8 cellular contexts compared by ENCODE assay signal in the genomic region with DNA sequence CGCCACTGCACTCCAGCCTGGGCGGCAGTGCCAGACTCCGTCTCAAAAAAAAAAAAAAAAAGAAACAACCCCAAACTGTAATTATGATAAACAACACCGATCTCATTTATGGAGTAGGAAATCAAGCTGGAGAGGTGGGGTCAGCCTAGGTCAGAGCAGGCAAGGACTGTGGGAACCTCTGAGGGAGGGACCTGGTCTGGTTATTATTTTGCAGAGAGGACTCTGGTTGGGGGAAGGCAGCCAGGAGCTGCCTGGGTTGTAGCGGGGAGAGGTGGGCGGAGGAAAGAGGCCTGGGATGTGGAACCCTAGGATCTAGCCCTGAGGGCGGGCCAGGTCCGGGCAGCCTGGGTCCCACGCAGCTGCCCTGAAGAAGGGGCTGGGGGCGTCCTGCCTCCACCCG. TPM values are rescaled to one million over a fixed set of nuclear protein-coding genes. Genes with fewer than 3 reads are reported as not detected.
DNase-seq lines count a peak whose midpoint lies in the region; ATAC-seq, FAIRE-seq and TF ChIP-seq lines count a peak whose summit lies in the region.

No MANE protein-coding gene starts in this region.

- H3K27ac ChIP-seq in GM23338 (ENCODE audit: low read depth), result no peak overlapping the region
- H3K27ac ChIP-seq in OCI-LY3 (ENCODE audit: low read length), result no peak overlapping the region
- H3K27ac ChIP-seq in dorsolateral prefrontal cortex, result peak overlapping the region in 24 of 59 donors; percentile 8 to 87 (median 62)
- no peak overlapping the region for H3K27ac ChIP-seq in muscle layer of duodenum (ENCODE audit: low read length)

- TF ChIP-seq CTCF in CD14-positive monocyte (IDR thresholded peaks at IDR 0.05) (no peak), GM23338 (conservative IDR thresholded peaks at IDR 0.05; ENCODE audit: low read depth in 2 of 2) (no peak), OCI-LY3 (IDR thresholded peaks at IDR 0.05; ENCODE audit: low read depth, low read length) (no peak), dorsolateral prefrontal cortex (IDR thresholded peaks at IDR 0.05 in 54 of 56, conservative IDR thresholded peaks at IDR 0.05 in 2 of 56; ENCODE audit: low read depth in 1 of 56, partially characterized antibody in 56 of 56) (no peak)

- DNase-seq in CD14-positive monocyte (ENCODE audit: low spot score) (peak; percentile 36), GM23338 (ENCODE audit: low spot score) (peak; percentile 55), dorsolateral prefrontal cortex (peak in 1 of 10 donors; percentile 7), GM19239 (ENCODE audit: insufficient read length, low spot score) (no peak), NCI-H524 treated with DMSO at 0.1 percent for 48 hours (lab: John Stamatoyannopoulos, UW) (no peak)

- H3K9me3 Mint-ChIP-seq in CD14-positive monocyte, result no peaks in the 10 kb centered on the region
- H3K9me3 Mint-ChIP-seq in GM23338, result no peaks in the 10 kb centered on the region

- H3K4me3 Mint-ChIP-seq in CD14-positive monocyte, result peak overlapping the region; percentile 80 to 87
- peak overlapping the region; percentile 71 for H3K4me3 Mint-ChIP-seq in GM23338

- H3K36me3 ChIP-seq in GM23338 (ENCODE audit: insufficient read depth), result no peaks in the 10 kb centered on the region
- H3K36me3 ChIP-seq in OCI-LY3 (replicated peaks; ENCODE audit: low read depth, low read length), result no peaks in the 10 kb centered on the region
- no peaks in the 10 kb centered on the region for H3K36me3 ChIP-seq in muscle layer of duodenum (ENCODE audit: control insufficient read depth in 1 of 2, insufficient read depth in 2 of 2, low read length in 2 of 2)

- peak overlapping the region; percentile 66 for H3K4me3 ChIP-seq in GM23338
- H3K4me3 ChIP-seq in OCI-LY3 (ENCODE audit: low read length), result peak overlapping the region; percentile 78
- H3K4me3 ChIP-seq in dorsolateral prefrontal cortex, result peak overlapping the region; percentile 36 to 75 (median 67)
- peak overlapping the region; percentile 47 to 77 for H3K4me3 ChIP-seq in muscle layer of duodenum (ENCODE audit: low read depth in 1 of 2, low read length in 2 of 2)

- H3K9me3 ChIP-seq in OCI-LY3 (ENCODE audit: insufficient read depth, low read length) (no peaks in the 10 kb centered on the region), muscle layer of duodenum (ENCODE audit: control insufficient read depth in 1 of 2, low read length in 2 of 2) (no peaks in the 10 kb centered on the region)

- H3K79me2 ChIP-seq in GM23338 (replicated peaks; ENCODE audit: insufficient read depth), result no peaks in the 10 kb centered on the region
- no peaks in the 10 kb centered on the region for H3K79me2 ChIP-seq in OCI-LY3 (ENCODE audit: low read length)

- H3K27me3 ChIP-seq in GM23338 (ENCODE audit: insufficient read depth), result peaks cover 27% of the 10 kb centered on the region
- H3K27me3 ChIP-seq in OCI-LY3 (ENCODE audit: low read depth, low read length), result no peaks in the 10 kb centered on the region
- peaks cover 0 to 27% (median 7%) of the 10 kb centered on the region in 45 donors for H3K27me3 ChIP-seq in dorsolateral prefrontal cortex
- no peaks in the 10 kb centered on the region for H3K27me3 ChIP-seq in muscle layer of duodenum (ENCODE audit: low read depth, low read length)

- H3K4me1 Mint-ChIP-seq in CD14-positive monocyte, result peaks cover 20% of the 10 kb centered on the region
- peaks cover 11% of the 10 kb centered on the region for H3K4me1 Mint-ChIP-seq in GM23338

- H4K20me1 ChIP-seq in GM23338 (replicated peaks; ENCODE audit: insufficient read depth) (no peaks in the 10 kb centered on the region), OCI-LY3 (ENCODE audit: insufficient read depth, low read length) (no peaks in the 10 kb centered on the region)

- peak overlapping the region; percentile 66 for H3K9ac ChIP-seq in OCI-LY3 (ENCODE audit: low read length)

- H3F3A ChIP-seq in GM23338 (replicated peaks; ENCODE audit: low read depth), result no peaks in the 10 kb centered on the region

- H2AFZ ChIP-seq in GM23338, result peak overlapping the region; percentile 85
- H2AFZ ChIP-seq in OCI-LY3 (ENCODE audit: low read depth, low read length), result peak overlapping the region; percentile 93

- H3K36me3 Mint-ChIP-seq in CD14-positive monocyte (no peaks in the 10 kb centered on the region), GM23338 (ENCODE audit: low read depth) (no peaks in the 10 kb centered on the region)

- H3K4me1 ChIP-seq in GM23338 (ENCODE audit: insufficient read depth) (peaks cover 2% of the 10 kb centered on the region; the same call in 1 of the 2 replicates), OCI-LY3 (ENCODE audit: low read length) (peaks cover 8% of the 10 kb centered on the region; the same call in 1 of the 2 replicates), muscle layer of duodenum (ENCODE audit: control insufficient read depth in 1 of 2, insufficient read depth in 2 of 2, low read length in 2 of 2) (peaks cover 0 to 3% of the 10 kb centered on the region in 2 donors)

- H3K4me2 ChIP-seq in GM23338 (peak overlapping the region; percentile 84), OCI-LY3 (ENCODE audit: low read length) (peak overlapping the region; percentile 84)

- H3K27me3 Mint-ChIP-seq in CD14-positive monocyte (ENCODE audit: low read depth in 3 of 3) (peaks cover 12 to 19% (median 15%) of the 10 kb centered on the region in 3 donors), GM23338 (ENCODE audit: insufficient read depth, low read depth, poor library complexity) (peaks cover 38% of the 10 kb centered on the region)

- no peak for FAIRE-seq in GM19239 (lab: Jason Lieb, UNC)

- ATAC-seq in GM23338, result peak; percentile 44
- ATAC-seq in HG03108 (IDR thresholded peaks at IDR 0.05; ENCODE audit: unreplicated experiment), result no peak

- no peaks in the 10 kb centered on the region for H3K9me2 ChIP-seq in GM23338 (ENCODE audit: insufficient read depth)

- H3K27ac Mint-ChIP-seq in CD14-positive monocyte, result peak overlapping the region in 4 of 7 donors; percentile 37 to 80 (median 68)
- no peak overlapping the region for H3K27ac Mint-ChIP-seq in GM23338

- intact Hi-C loops in CD14-positive monocyte (cut with micrococcal nuclease), result loop anchor here in 1 of 2 donors (2.0 kb wide), 1 partner anchor 64 kb away; no protein-coding TSS in a partner anchor
- intact Hi-C loops in dorsolateral prefrontal cortex (cut with DNase I), result loop anchor here (5.0 kb wide), 1 partner anchor 67 kb away; no protein-coding TSS in a partner anchor

TF ChIP-seq in GM23338, 12 proteins besides CTCF, POLR2A, EP300 and RAD21 (continues in another document):
- TF ChIP-seq, protein P1, sequence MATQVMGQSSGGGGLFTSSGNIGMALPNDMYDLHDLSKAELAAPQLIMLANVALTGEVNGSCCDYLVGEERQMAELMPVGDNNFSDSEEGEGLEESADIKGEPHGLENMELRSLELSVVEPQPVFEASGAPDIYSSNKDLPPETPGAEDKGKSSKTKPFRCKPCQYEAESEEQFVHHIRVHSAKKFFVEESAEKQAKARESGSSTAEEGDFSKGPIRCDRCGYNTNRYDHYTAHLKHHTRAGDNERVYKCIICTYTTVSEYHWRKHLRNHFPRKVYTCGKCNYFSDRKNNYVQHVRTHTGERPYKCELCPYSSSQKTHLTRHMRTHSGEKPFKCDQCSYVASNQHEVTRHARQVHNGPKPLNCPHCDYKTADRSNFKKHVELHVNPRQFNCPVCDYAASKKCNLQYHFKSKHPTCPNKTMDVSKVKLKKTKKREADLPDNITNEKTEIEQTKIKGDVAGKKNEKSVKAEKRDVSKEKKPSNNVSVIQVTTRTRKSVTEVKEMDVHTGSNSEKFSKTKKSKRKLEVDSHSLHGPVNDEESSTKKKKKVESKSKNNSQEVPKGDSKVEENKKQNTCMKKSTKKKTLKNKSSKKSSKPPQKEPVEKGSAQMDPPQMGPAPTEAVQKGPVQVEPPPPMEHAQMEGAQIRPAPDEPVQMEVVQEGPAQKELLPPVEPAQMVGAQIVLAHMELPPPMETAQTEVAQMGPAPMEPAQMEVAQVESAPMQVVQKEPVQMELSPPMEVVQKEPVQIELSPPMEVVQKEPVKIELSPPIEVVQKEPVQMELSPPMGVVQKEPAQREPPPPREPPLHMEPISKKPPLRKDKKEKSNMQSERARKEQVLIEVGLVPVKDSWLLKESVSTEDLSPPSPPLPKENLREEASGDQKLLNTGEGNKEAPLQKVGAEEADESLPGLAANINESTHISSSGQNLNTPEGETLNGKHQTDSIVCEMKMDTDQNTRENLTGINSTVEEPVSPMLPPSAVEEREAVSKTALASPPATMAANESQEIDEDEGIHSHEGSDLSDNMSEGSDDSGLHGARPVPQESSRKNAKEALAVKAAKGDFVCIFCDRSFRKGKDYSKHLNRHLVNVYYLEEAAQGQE (IDR thresholded peaks at IDR 0.05; ENCODE audit: unreplicated experiment), result no peak
- TF ChIP-seq STAT1 (IDR thresholded peaks at IDR 0.05; ENCODE audit: unreplicated experiment) (no peak), NANOG (IDR thresholded peaks at IDR 0.05; ENCODE audit: borderline replicate concordance) (no peak)

RNA-seq across cellular contexts. Expression of a gene that starts 10.9 kb away (rescaled TPM):
- polyA plus RNA-seq in CD14-positive monocyte (not detected), GM23338 (2016; fragmentation: Nextera tagmentation; extraction: Ambion mirVana) (0.17 and 0.21 TPM in 2 replicates)
- not detected in 2 replicates for total RNA-seq in GM23338 (2014; rRNA removed; shearing (Covaris generic))
- not detected for total RNA-seq in dorsolateral prefrontal cortex

RNA-seq across cellular contexts. Expression of a gene that starts 13.9 kb away (rescaled TPM):
- polyA plus RNA-seq in CD14-positive monocyte, result 100 to 1,000 TPM; 416 to 427 TPM
- total RNA-seq in GM23338 (2014; rRNA removed; shearing (Covaris generic)), result 23.9 and 31.3 TPM in 2 replicates
- polyA plus RNA-seq in GM23338 (2016; fragmentation: Nextera tagmentation; extraction: Ambion mirVana), result 29.6 and 30.4 TPM in 2 replicates
- 10 to 100 TPM in 109 of 120 experiments, 1 to 10 TPM in 11; 8.3 to 30.9 (median 14.0) TPM for total RNA-seq in dorsolateral prefrontal cortex

RNA-seq across cellular contexts. Expression of a gene that starts 25.4 kb away (rescaled TPM):
- polyA plus RNA-seq in CD14-positive monocyte, result not detected
- 0.31 and 0.59 TPM in 2 replicates for total RNA-seq in GM23338 (2014; rRNA removed; shearing (Covaris generic))
- 0.68 and 1.1 TPM in 2 replicates for polyA plus RNA-seq in GM23338 (2016; fragmentation: Nextera tagmentation; extraction: Ambion mirVana)
- under 1 TPM in 1 of 120 experiments, not detected in 119; 0.28 TPM for total RNA-seq in dorsolateral prefrontal cortex

RNA-seq across cellular contexts. Expression of a gene that starts 30.2 kb away (rescaled TPM):
- polyA plus RNA-seq in CD14-positive monocyte (100 to 1,000 TPM; 186 to 215 TPM), GM23338 (2016; fragmentation: Nextera tagmentation; extraction: Ambion mirVana) (495 and 527 TPM in 2 replicates)
- total RNA-seq in GM23338 (2014; rRNA removed; shearing (Covaris generic)), result 244 and 280 TPM in 2 replicates
- total RNA-seq in dorsolateral prefrontal cortex, result 100 to 1,000 TPM in 106 of 120 experiments, 10 to 100 TPM in 14; 74.8 to 178 (median 131) TPM

RNA-seq across cellular contexts. Expression of a gene that starts 35.5 kb away (rescaled TPM):
- polyA plus RNA-seq in CD14-positive monocyte (1,000 to 10,000 TPM; 1,893 to 2,136 TPM), GM23338 (2016; fragmentation: Nextera tagmentation; extraction: Ambion mirVana) (3,992 and 4,335 TPM in 2 replicates)
- 3,232 and 3,786 TPM in 2 replicates for total RNA-seq in GM23338 (2014; rRNA removed; shearing (Covaris generic))
- 100 to 1,000 TPM; 252 to 559 (median 351) TPM for total RNA-seq in dorsolateral prefrontal cortex

Comparison
In these comparisons a context has a peak if more than half of its experiments do, and no peak if none do; other contexts are left out.
1. DNase-seq: peak in CD14-positive monocyte (single experiment) and GM23338 (single experiment); none in GM19239 (single experiment) and NCI-H524 treated with DMSO at 0.1 percent for 48 hours (single experiment).
2. Peak in every context shown above with its lines, with median percentiles within 50 percentile points of each other: H3K4me3 ChIP-seq.